19 cellular contexts compared by ENCODE assay signal in the genomic region with DNA sequence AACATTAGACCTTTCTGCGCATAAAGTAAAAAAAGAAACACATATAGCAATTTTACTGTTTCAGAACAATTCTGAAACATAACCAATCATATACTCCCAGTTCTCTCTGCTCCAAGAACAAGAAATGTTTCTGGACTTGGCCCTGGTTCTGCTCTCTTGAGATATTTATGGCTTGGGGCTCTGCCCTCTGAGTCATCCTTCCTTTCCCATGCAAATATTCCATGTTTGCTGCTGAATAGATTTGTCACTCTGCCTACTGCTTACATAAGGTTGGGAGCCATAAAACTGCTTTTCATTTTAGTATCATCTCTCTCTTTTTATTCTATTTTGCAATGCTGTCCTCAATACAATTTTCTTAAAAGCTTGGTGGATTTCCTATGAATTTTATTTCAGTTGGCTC.
DNase-seq lines count a peak whose midpoint lies in the region; TF ChIP-seq lines count a peak whose summit lies in the region.
"Had no signal": no experiment of that assay in that cellular context is flagged by ENCODE, and none has a peak within 500 bp of the region (broad histone marks: within the 10 kb centered on the region; RNA-seq: fewer than 3 reads in every experiment).

No MANE protein-coding gene starts in this region.

- no peaks in the 10 kb centered on the region for H3K27me3 ChIP-seq in Karpas-422 (ENCODE audit: low read length)
- H3K27me3 ChIP-seq: heart left ventricle had no signal

- no peaks in the 10 kb centered on the region for H4K20me1 ChIP-seq in Karpas-422 (ENCODE audit: insufficient read depth, low read depth, low read length)

- H3K4me1 ChIP-seq in Karpas-422 (ENCODE audit: low read length) = no peaks in the 10 kb centered on the region
- H3K4me1 ChIP-seq: heart left ventricle had no signal

- no peaks in the 10 kb centered on the region for H3K79me2 ChIP-seq in Karpas-422 (ENCODE audit: low read length)

- no peak overlapping the region for H2AFZ ChIP-seq in Karpas-422 (ENCODE audit: low read length)

- no peaks in the 10 kb centered on the region for H3K9me3 ChIP-seq in Karpas-422 (ENCODE audit: low read length)

- no peak overlapping the region for H3K27ac ChIP-seq in Karpas-422 (ENCODE audit: low read length)
- H3K27ac ChIP-seq: heart left ventricle had no signal

- H3K9ac ChIP-seq in Karpas-422 (ENCODE audit: low read length) = no peak overlapping the region

- no peak for TF ChIP-seq CTCF in cardiac fibroblast (IDR thresholded peaks at IDR 0.05; ENCODE audit: low read depth, low read length)

- H3K4me3 ChIP-seq in cardiac fibroblast (replicated peaks in 1 of 2; ENCODE audit: low read depth in 2 of 2, low read length in 2 of 2) = no peak overlapping the region
- no peak overlapping the region for H3K4me3 ChIP-seq in Karpas-422 (ENCODE audit: low read length)
- H3K4me3 ChIP-seq: heart left ventricle had no signal

- no peak overlapping the region for H3K4me2 ChIP-seq in Karpas-422 (ENCODE audit: low read depth, low read length, poor library complexity, severe bottlenecking)

- H3K9me2 ChIP-seq in Karpas-422 (replicated peaks; ENCODE audit: insufficient read depth, low read length) = 0 out of 2 replicates have a peak, but pooled peaks cover 4% of the 10 kb centered on the region

- no peaks in the 10 kb centered on the region for H3K36me3 ChIP-seq in Karpas-422 (ENCODE audit: insufficient read depth, low read length)
- H3K36me3 ChIP-seq: heart left ventricle had no signal

- DNase-seq in EH (ENCODE audit: low read depth) (peak; percentile 10), LHCN-M2 (ENCODE audit: low read depth) (peak; percentile 40), cardiac fibroblast (ENCODE audit: low read depth in 2 of 2) (peak; percentile 7 to 48), iris pigment epithelial cell (ENCODE audit: low read depth) (peak; percentile 21), Karpas-422 (no peak), DMS153 treated with DMSO at 0.1 percent for 48 hours (lab: John Stamatoyannopoulos, UW; ENCODE audit: unreplicated experiment) (no peak), COLO668 (lab: John Stamatoyannopoulos, UW; ENCODE audit: unreplicated experiment) (no peak)
- DNase-seq in activated T-cell treated with anti-CD3 and anti-CD28 coated beads, Interleukin-2, amount 50 U/mL, for 1 hour = no peak
- DNase-seq: activated CD4-positive, CD25-positive, alpha-beta regulatory T cell; activated T-cell treated with anti-CD3 and anti-CD28 coated beads, Interleukin-2, amount 50 U/mL, for 72 hours; CD8-positive, alpha-beta T cell; heart left ventricle; immature natural killer cell; NCI-H1436 treated with DMSO at 0.1 percent for 48 hours; NCI-H2171; NCI-H69; occipital lobe; SIG-M5; T-helper 2 cell had no signal

Comparison
In these comparisons a context has a peak if more than half of its experiments do, and no peak if none do; other contexts are left out.
1. DNase-seq: peak in EH (single experiment), LHCN-M2 (single experiment), cardiac fibroblast (2 of 2) and iris pigment epithelial cell (single experiment); none in Karpas-422 (single experiment), DMS153 treated with DMSO at 0.1 percent for 48 hours (single experiment), activated T-cell treated with anti-CD3 and anti-CD28 coated beads, Interleukin-2, amount 50 U/mL, for 1 hour (single experiment) and COLO668 (single experiment).